Comparison of ENCODE assay signal across 27 cellular contexts in genomic region chr2:36797324-36798070, GRCh38.
DNase-seq lines count a peak whose midpoint lies in the region; ATAC-seq, FAIRE-seq and TF ChIP-seq lines count a peak whose summit lies in the region.
"Had no signal": no experiment of that assay in that cellular context is flagged by ENCODE, and none has a peak within 500 bp of the region (broad histone marks: within the 10 kb centered on the region; RNA-seq: fewer than 3 reads in every experiment).

No MANE protein-coding gene starts in this region.

- no peaks in the 10 kb centered on the region for H4K20me1 ChIP-seq in keratinocyte (ENCODE audit: control insufficient read depth, extremely low read depth, insufficient read depth, low read length)

- no peaks in the 10 kb centered on the region for H3K9me3 ChIP-seq in keratinocyte (ENCODE audit: control insufficient read depth, low read depth, low read length)
- H3K9me3 ChIP-seq: adrenal gland, Caco-2, MG63, Peyer's patch had no signal

- H3K27me3 ChIP-seq in ACC112 (ENCODE audit: insufficient read depth, low read length) = peaks cover 14% of the 10 kb centered on the region; the same call in 1 of the 2 replicates
- H3K27me3 ChIP-seq in keratinocyte (ENCODE audit: control insufficient read depth, extremely low read depth, insufficient read depth, low read length) = peaks cover 9% of the 10 kb centered on the region
- H3K27me3 ChIP-seq: adrenal gland, MG63, Peyer's patch had no signal

- H3K27ac ChIP-seq in ACC112 (ENCODE audit: low read depth, low read length) (no peak overlapping the region), caudate nucleus (ENCODE audit: low read depth, low read length) (peak overlapping the region; percentile 80), keratinocyte (ENCODE audit: control insufficient read depth, insufficient read depth, low read length) (no peak overlapping the region)
- H3K27ac ChIP-seq: adrenal gland, coronary artery, Peyer's patch had no signal

- no peaks in the 10 kb centered on the region for H3K9me3 Mint-ChIP-seq in HFFc6
- no peaks in the 10 kb centered on the region for H3K9me3 Mint-ChIP-seq in activated T-helper 17 cell treated with anti-CD3 and anti-CD28 coated beads, Interleukin-2, amount 50 U/mL, for 72 hours
- H3K9me3 Mint-ChIP-seq: activated T-cell treated with anti-CD3 and anti-CD28 coated beads, Interleukin-2, amount 50 U/mL, for 24 hours; endodermal cell; memory B cell; stimulated activated memory B cell treated with anti-CD40 and anti-IgM and Interleukin-4, amounts not matched to agents 10 μg/mL and 1 μg/mL and 100 μg/mL, for 72 hours; T-helper 1 cell treated with Interleukin-12 subunit alpha and Interleukin-12 subunit beta and Interleukin-4 antibody, amounts not matched to agents 30 μg/mL and 1 μg/mL, for 36 hours had no signal

- no peak overlapping the region for H3K27ac Mint-ChIP-seq in HFFc6
- no peak overlapping the region for H3K27ac Mint-ChIP-seq in activated T-helper 17 cell treated with anti-CD3 and anti-CD28 coated beads, Interleukin-2, amount 50 U/mL, for 72 hours
- H3K27ac Mint-ChIP-seq: activated T-cell treated with anti-CD3 and anti-CD28 coated beads, Interleukin-2, amount 50 U/mL, for 24 hours; endodermal cell; memory B cell; stimulated activated memory B cell treated with anti-CD40 and anti-IgM and Interleukin-4, amounts not matched to agents 10 μg/mL and 1 μg/mL and 100 μg/mL, for 72 hours; T-helper 1 cell treated with Interleukin-12 subunit alpha and Interleukin-12 subunit beta and Interleukin-4 antibody, amounts not matched to agents 30 μg/mL and 1 μg/mL, for 36 hours had no signal

- peaks cover 12% of the 10 kb centered on the region for H3K4me1 Mint-ChIP-seq in HFFc6 (ENCODE audit: low read depth)
- no peaks in the 10 kb centered on the region for H3K4me1 Mint-ChIP-seq in activated T-helper 17 cell treated with anti-CD3 and anti-CD28 coated beads, Interleukin-2, amount 50 U/mL, for 72 hours
- H3K4me1 Mint-ChIP-seq: endodermal cell; memory B cell; stimulated activated memory B cell treated with anti-CD40 and anti-IgM and Interleukin-4, amounts not matched to agents 10 μg/mL and 1 μg/mL and 100 μg/mL, for 72 hours had no signal

- no peaks in the 10 kb centered on the region for H3K36me3 Mint-ChIP-seq in HFFc6 (ENCODE audit: low read depth)
- H3K36me3 Mint-ChIP-seq in activated T-helper 17 cell treated with anti-CD3 and anti-CD28 coated beads, Interleukin-2, amount 50 U/mL, for 72 hours (ENCODE audit: low read depth) = no peaks in the 10 kb centered on the region
- H3K36me3 Mint-ChIP-seq: stimulated activated memory B cell treated with anti-CD40 and anti-IgM and Interleukin-4, amounts not matched to agents 10 μg/mL and 1 μg/mL and 100 μg/mL, for 72 hours had no signal

- H3K79me2 ChIP-seq in ACC112 (ENCODE audit: control insufficient read depth, insufficient read depth, low read length, unreplicated experiment) = no peaks in the 10 kb centered on the region
- H3K79me2 ChIP-seq in keratinocyte (ENCODE audit: control insufficient read depth, insufficient read depth, low read length) = no peaks in the 10 kb centered on the region

- peaks cover 23% of the 10 kb centered on the region for H3K27me3 Mint-ChIP-seq in HFFc6 (ENCODE audit: insufficient read depth)
- H3K27me3 Mint-ChIP-seq in activated T-helper 17 cell treated with anti-CD3 and anti-CD28 coated beads, Interleukin-2, amount 50 U/mL, for 72 hours = peaks cover 34% of the 10 kb centered on the region

- H3K4me2 ChIP-seq in keratinocyte (ENCODE audit: control insufficient read depth, extremely low read depth, insufficient read depth, low read depth, low read length) = no peak overlapping the region

- no peak for TF ChIP-seq CTCF in HFFc6 (IDR thresholded peaks at IDR 0.05)
- no peak for TF ChIP-seq CTCF in keratinocyte (optimal IDR thresholded peaks at IDR 0.05 in 1 of 3, IDR thresholded peaks at IDR 0.05 in 1 of 3, conservative IDR thresholded peaks at IDR 0.05 in 1 of 3; ENCODE audit: extremely low read depth in 1 of 3, insufficient read depth in 2 of 3, low read length in 3 of 3)

- H3K36me3 ChIP-seq in ACC112 (ENCODE audit: insufficient read depth, low read length) = no peaks in the 10 kb centered on the region
- no peaks in the 10 kb centered on the region for H3K36me3 ChIP-seq in keratinocyte (ENCODE audit: control insufficient read depth in 2 of 2, extremely low read depth in 1 of 2, insufficient read depth in 2 of 2, low read length in 2 of 2)
- H3K36me3 ChIP-seq: adrenal gland, MG63, Peyer's patch had no signal

- H3K4me1 ChIP-seq in ACC112 (ENCODE audit: control insufficient read depth, insufficient read depth, low read length, unreplicated experiment) = peaks cover 5% of the 10 kb centered on the region
- H3K4me1 ChIP-seq in keratinocyte (ENCODE audit: control insufficient read depth, extremely low read depth, insufficient read depth, low read length) = no peaks in the 10 kb centered on the region
- H3K4me1 ChIP-seq: adrenal gland, Caco-2, Peyer's patch had no signal

- dilution Hi-C loops in keratinocyte (cut with MboI; ENCODE audit: extremely low pct_ligation_motif_present, low sequenced_read_pairs) = no loop called here

- peak overlapping the region; percentile 2; the same call in 1 of the 2 replicates for H3K4me3 Mint-ChIP-seq in HFFc6
- no peak overlapping the region for H3K4me3 Mint-ChIP-seq in activated T-helper 17 cell treated with anti-CD3 and anti-CD28 coated beads, Interleukin-2, amount 50 U/mL, for 72 hours
- H3K4me3 Mint-ChIP-seq: activated T-cell treated with anti-CD3 and anti-CD28 coated beads, Interleukin-2, amount 50 U/mL, for 24 hours; endodermal cell; memory B cell; stimulated activated memory B cell treated with anti-CD40 and anti-IgM and Interleukin-4, amounts not matched to agents 10 μg/mL and 1 μg/mL and 100 μg/mL, for 72 hours; T-helper 1 cell treated with Interleukin-12 subunit alpha and Interleukin-12 subunit beta and Interleukin-4 antibody, amounts not matched to agents 30 μg/mL and 1 μg/mL, for 36 hours had no signal

- H3K4me3 ChIP-seq in ACC112 (ENCODE audit: low read depth, low read length) (no peak overlapping the region), keratinocyte (ENCODE audit: control insufficient read depth in 2 of 3, extremely low read depth in 1 of 3, insufficient read depth in 2 of 3, low read depth in 1 of 3, low read length in 3 of 3) (no peak overlapping the region)
- H3K4me3 ChIP-seq: adrenal gland, coronary artery, MG63, Peyer's patch had no signal

- no peak for ATAC-seq in activated T-helper 17 cell treated with anti-CD3 and anti-CD28 coated beads, Interleukin-2, amount 50 U/mL, for 72 hours (replicated peaks)
- ATAC-seq: HCT116; left colon; stimulated activated memory B cell treated with anti-CD40 and anti-IgM and Interleukin-4, amounts not matched to agents 10 μg/mL and 1 μg/mL and 100 μg/mL, for 72 hours had no signal

- peak; percentile 75 for FAIRE-seq in keratinocyte (lab: Jason Lieb, UNC)
- FAIRE-seq: A204.1, GM19239 had no signal

- no peaks in the 10 kb centered on the region for H3K9me1 ChIP-seq in keratinocyte (ENCODE audit: control insufficient read depth, extremely low read depth, insufficient read depth, low read length)

- DNase-seq in HFFc6 (no peak), caudate nucleus (lab: John Stamatoyannopoulos, UW) (peak in 38 of 61 donors; percentile 4 to 85 (median 39)), keratinocyte (ENCODE audit: low read depth, low spot score) (no peak), iPS-NIHi11 (ENCODE audit: low spot score) (no peak), T-helper 2 cell (no peak), midbrain (lab: John Stamatoyannopoulos, UW) (no peak)
- DNase-seq: activated CD4-positive, alpha-beta T cell treated with anti-CD3 and anti-CD28 coated beads for 4 hours; activated CD8-positive, alpha-beta memory T cell treated with anti-CD3 and anti-CD28 coated beads for 24 hours; activated T-cell treated with anti-CD3 and anti-CD28 coated beads, Interleukin-2, amount 50 U/mL, for 24 hours; adrenal gland; Caco-2; endodermal cell; left colon; MG63; NCI-H1417 treated with DMSO at 0.1 percent for 48 hours; NCI-H524 treated with DMSO at 0.1 percent for 48 hours; Peyer's patch; stimulated activated CD4-positive, alpha-beta T cell treated with anti-CD3 and anti-CD28 coated beads, Interleukin-2, amount 100 ng/mL, for 48 hours had no signal

- H3K9ac ChIP-seq in keratinocyte (ENCODE audit: control insufficient read depth, extremely low read depth, insufficient read depth, low read length) = no peak overlapping the region

- H2AFZ ChIP-seq in ACC112 (ENCODE audit: low read length, unreplicated experiment) (peak overlapping the region; percentile 48), keratinocyte (ENCODE audit: control insufficient read depth, low read length) (no peak overlapping the region)

Comparison
In these comparisons a context has a peak if more than half of its experiments do, and no peak if none do; other contexts are left out.
1. DNase-seq: peak in caudate nucleus (38 of 61); none in HFFc6 (single experiment), keratinocyte (single experiment), iPS-NIHi11 (single experiment), T-helper 2 cell (0 of 5) and midbrain (single experiment).